ENCODE assay signal across 17 cellular contexts in genomic region chr13:41670873-41671443, GRCh38.
"Had no signal": no experiment of that assay in that cellular context is flagged by ENCODE, and none has a peak within 500 bp of the region (broad histone marks: within the 10 kb centered on the region; RNA-seq: fewer than 3 reads in every experiment).

No MANE protein-coding gene starts in this region.

- H3K4me1 Mint-ChIP-seq: activated naive CD4-positive, alpha-beta T cell treated with anti-CD3 and anti-CD28 coated beads, Interleukin-2, amount 50 U/mL, for 24 hours; memory B cell; stimulated activated memory B cell treated with anti-CD40 and anti-IgM and Interleukin-4, amounts not matched to agents 10 μg/mL and 1 μg/mL and 100 μg/mL, for 72 hours had no signal

- H3K27ac Mint-ChIP-seq: activated naive CD4-positive, alpha-beta T cell treated with anti-CD3 and anti-CD28 coated beads, Interleukin-2, amount 50 U/mL, for 24 hours; memory B cell; stimulated activated memory B cell treated with anti-CD40 and anti-IgM and Interleukin-4, amounts not matched to agents 10 μg/mL and 1 μg/mL and 100 μg/mL, for 72 hours; T-helper 1 cell treated with Interleukin-12 subunit alpha and Interleukin-12 subunit beta and Interleukin-4 antibody, amounts not matched to agents 30 μg/mL and 1 μg/mL, for 36 hours had no signal

- ATAC-seq: activated T-cell treated with anti-CD3 and anti-CD28 coated beads, Interleukin-2, amount 50 U/mL, for 4 hours; left lung; naive thymus-derived CD4-positive, alpha-beta T cell; sciatic nerve; stimulated activated memory B cell treated with anti-CD40 and anti-IgM and Interleukin-4, amounts not matched to agents 10 μg/mL and 1 μg/mL and 100 μg/mL, for 72 hours had no signal

- H3K36me3 ChIP-seq: left lung, ovary had no signal

- H3K4me3 Mint-ChIP-seq: activated naive CD4-positive, alpha-beta T cell treated with anti-CD3 and anti-CD28 coated beads, Interleukin-2, amount 50 U/mL, for 24 hours; activated T-cell treated with anti-CD3 and anti-CD28 coated beads, Interleukin-2, amount 50 U/mL, for 4 hours; memory B cell; naive thymus-derived CD4-positive, alpha-beta T cell; stimulated activated memory B cell treated with anti-CD40 and anti-IgM and Interleukin-4, amounts not matched to agents 10 μg/mL and 1 μg/mL and 100 μg/mL, for 72 hours; T-helper 1 cell treated with Interleukin-12 subunit alpha and Interleukin-12 subunit beta and Interleukin-4 antibody, amounts not matched to agents 30 μg/mL and 1 μg/mL, for 36 hours had no signal

- H3K27ac ChIP-seq: left lung, ovary had no signal

- H3K27me3 Mint-ChIP-seq: activated naive CD4-positive, alpha-beta T cell treated with anti-CD3 and anti-CD28 coated beads, Interleukin-2, amount 50 U/mL, for 24 hours; naive thymus-derived CD4-positive, alpha-beta T cell had no signal

- DNase-seq: activated CD4-positive, alpha-beta T cell treated with anti-CD3 and anti-CD28 coated beads, Interleukin-2, amount 50 U/mL, for 1 hour; activated CD4-positive, CD25-positive, alpha-beta regulatory T cell treated with anti-CD3 and anti-CD28 coated beads, Interleukin-2, amount 50 U/mL, for 72 hours; activated CD8-positive, alpha-beta memory T cell treated with anti-CD3 and anti-CD28 coated beads, Interleukin-2, amount 50 U/mL, for 4 hours; activated T-cell treated with anti-CD3 and anti-CD28 coated beads, Interleukin-2, amount 50 U/mL, for 4 hours; central memory CD4-positive, alpha-beta T cell; kidney; left lung; naive thymus-derived CD4-positive, alpha-beta T cell; ovary; stimulated activated CD4-positive, alpha-beta T cell treated with anti-CD3 and anti-CD28 coated beads, Interleukin-4, amount 100 ng/mL, for 24 hours had no signal

- H3K27me3 ChIP-seq: left lung, ovary had no signal

- H3K4me3 ChIP-seq: left lung, ovary had no signal

- H3K9me3 Mint-ChIP-seq: activated naive CD4-positive, alpha-beta T cell treated with anti-CD3 and anti-CD28 coated beads, Interleukin-2, amount 50 U/mL, for 24 hours; activated T-cell treated with anti-CD3 and anti-CD28 coated beads, Interleukin-2, amount 50 U/mL, for 4 hours; memory B cell; naive thymus-derived CD4-positive, alpha-beta T cell; stimulated activated memory B cell treated with anti-CD40 and anti-IgM and Interleukin-4, amounts not matched to agents 10 μg/mL and 1 μg/mL and 100 μg/mL, for 72 hours; T-helper 1 cell treated with Interleukin-12 subunit alpha and Interleukin-12 subunit beta and Interleukin-4 antibody, amounts not matched to agents 30 μg/mL and 1 μg/mL, for 36 hours had no signal

- FAIRE-seq: colon, frontal cortex, kidney had no signal

- H3K9me3 ChIP-seq: left lung, ovary had no signal
